Comparison of ENCODE assay signal across 8 cellular contexts in the genomic region with DNA sequence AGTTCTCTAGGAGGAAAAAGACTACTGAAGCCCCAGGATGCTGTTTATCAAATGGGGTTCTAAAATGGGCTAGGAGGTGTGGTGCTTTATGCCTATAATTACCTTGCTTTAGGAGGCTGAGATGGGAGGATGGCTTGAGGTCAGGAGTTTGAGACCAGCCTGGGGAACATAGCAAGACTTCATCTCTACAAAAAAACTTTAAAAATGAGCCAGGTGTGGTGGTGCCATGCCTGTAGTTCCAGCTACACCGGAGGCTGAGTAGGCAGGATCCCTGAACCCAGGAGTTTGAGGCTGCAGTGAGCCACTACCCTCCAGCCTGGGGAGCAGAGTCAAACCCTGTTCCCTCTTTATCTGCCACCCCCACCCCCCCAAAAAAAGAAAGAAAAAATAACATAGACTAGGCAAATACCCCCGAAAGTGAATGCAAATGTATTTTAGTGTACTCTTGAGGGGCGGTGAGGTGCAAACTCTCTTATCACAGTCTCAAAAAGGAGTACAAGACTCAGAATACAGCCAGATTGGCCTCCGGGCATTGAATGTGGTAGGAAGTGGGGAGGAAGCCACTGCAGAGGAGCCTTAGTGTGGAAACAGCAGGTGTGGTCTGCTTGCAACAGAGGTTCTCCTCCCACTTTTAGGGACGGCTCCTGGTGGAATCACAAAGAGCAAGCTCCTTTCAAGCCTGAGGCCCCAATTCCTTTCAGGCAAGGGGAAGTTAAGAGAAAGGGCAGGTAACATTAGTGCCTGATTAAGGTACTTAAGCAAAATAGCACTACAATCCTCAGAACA. TPM values are rescaled to one million over a fixed set of nuclear protein-coding genes. Genes with fewer than 3 reads are reported as not detected.
DNase-seq lines count a peak whose midpoint lies in the region; ATAC-seq and TF ChIP-seq lines count a peak whose summit lies in the region.

No MANE protein-coding gene starts in this region.

- H3K36me3 Mint-ChIP-seq in activated T-cell treated with anti-CD3 and anti-CD28 coated beads, Interleukin-2, amount 50 U/mL, for 4 hours (ENCODE audit: insufficient read depth) = no peaks in the 10 kb centered on the region

- peaks cover 34% of the 10 kb centered on the region for H3K4me1 Mint-ChIP-seq in activated T-cell treated with anti-CD3 and anti-CD28 coated beads, Interleukin-2, amount 50 U/mL, for 4 hours (ENCODE audit: low read depth)
- H3K4me1 Mint-ChIP-seq in stimulated activated naive CD8-positive, alpha-beta T cell treated with anti-CD3 and anti-CD28 coated beads, Interleukin-15, amount 100 ng/mL, for 72 hours = peaks cover 42% of the 10 kb centered on the region

- no peaks in the 10 kb centered on the region for H3K9me3 Mint-ChIP-seq in activated T-cell treated with anti-CD3 and anti-CD28 coated beads, Interleukin-2, amount 50 U/mL, for 4 hours
- H3K9me3 Mint-ChIP-seq in stimulated activated naive CD8-positive, alpha-beta T cell treated with anti-CD3 and anti-CD28 coated beads, Interleukin-15, amount 100 ng/mL, for 72 hours = no peaks in the 10 kb centered on the region

- H3K4me3 Mint-ChIP-seq in activated T-cell treated with anti-CD3 and anti-CD28 coated beads, Interleukin-2, amount 50 U/mL, for 4 hours = peak overlapping the region; percentile 84
- H3K4me3 Mint-ChIP-seq in stimulated activated naive CD8-positive, alpha-beta T cell treated with anti-CD3 and anti-CD28 coated beads, Interleukin-15, amount 100 ng/mL, for 72 hours = peak overlapping the region; percentile 75 to 90

- no peak for ATAC-seq in Right ventricle myocardium superior (ENCODE audit: poor library complexity)
- ATAC-seq in activated T-cell treated with anti-CD3 and anti-CD28 coated beads, Interleukin-2, amount 50 U/mL, for 4 hours = peak; percentile 9 to 20
- ATAC-seq in stimulated activated naive CD8-positive, alpha-beta T cell treated with anti-CD3 and anti-CD28 coated beads, Interleukin-15, amount 100 ng/mL, for 72 hours = peak; percentile 44

- H3K9me3 ChIP-seq in cardiac muscle cell (ENCODE audit: low read depth) (no peaks in the 10 kb centered on the region), iPS-18c (ENCODE audit: control insufficient read depth, insufficient read depth, low read length) (no peaks in the 10 kb centered on the region)

- no peak for TF ChIP-seq POLR2A in NB4 (IDR thresholded peaks at IDR 0.05; ENCODE audit: extremely low read depth, insufficient read length)

- peak overlapping the region; percentile 94 for H3K27ac ChIP-seq in cardiac muscle cell

- H3K4me3 ChIP-seq in cardiac muscle cell (peak overlapping the region; percentile 47), NB4 (ENCODE audit: low read depth, low read length) (peak overlapping the region; percentile 64), iPS-18c (ENCODE audit: insufficient read depth, low read depth, low read length) (0 out of 2 replicates have a peak overlapping the region, but pooled peaks have one; percentile 6)

- intact Hi-C loops in Right ventricle myocardium superior (cut with DNase I) = no loop called here

- DNase-seq in cardiac muscle cell (ENCODE audit: low read depth in 1 of 2, low spot score in 1 of 2) (peak; percentile 39 to 44), Right ventricle myocardium superior (no peak), NB4 (ENCODE audit: low read depth) (peak; percentile 90), NCI-H82 (lab: John Stamatoyannopoulos, UW) (no peak), GOT3 (lab: John Stamatoyannopoulos, UW) (no peak)
- DNase-seq in activated T-cell treated with anti-CD3 and anti-CD28 coated beads, Interleukin-2, amount 50 U/mL, for 4 hours = no peak
- peak; percentile 26 to 46 for DNase-seq in stimulated activated naive CD8-positive, alpha-beta T cell treated with anti-CD3 and anti-CD28 coated beads, Interleukin-15, amount 100 ng/mL, for 72 hours

- peak overlapping the region; percentile 91 to 98 for H3K27ac Mint-ChIP-seq in stimulated activated naive CD8-positive, alpha-beta T cell treated with anti-CD3 and anti-CD28 coated beads, Interleukin-15, amount 100 ng/mL, for 72 hours

- TF ChIP-seq CTCF in cardiac muscle cell (IDR thresholded peaks at IDR 0.05; ENCODE audit: low read depth, low read length) (no peak), NB4 (IDR thresholded peaks at IDR 0.05; ENCODE audit: low read depth, low read length) (no peak)

- no peaks in the 10 kb centered on the region for H3K27me3 Mint-ChIP-seq in activated T-cell treated with anti-CD3 and anti-CD28 coated beads, Interleukin-2, amount 50 U/mL, for 4 hours (ENCODE audit: low read depth)
- no peaks in the 10 kb centered on the region for H3K27me3 Mint-ChIP-seq in stimulated activated naive CD8-positive, alpha-beta T cell treated with anti-CD3 and anti-CD28 coated beads, Interleukin-15, amount 100 ng/mL, for 72 hours

- no peaks in the 10 kb centered on the region for H3K27me3 ChIP-seq in cardiac muscle cell

- H3K4me1 ChIP-seq in cardiac muscle cell (ENCODE audit: low read depth) = peaks cover 54% of the 10 kb centered on the region

- H3K36me3 ChIP-seq in cardiac muscle cell = no peaks in the 10 kb centered on the region

RNA-seq across cellular contexts. Expression of gene SLC2A3, which starts 23.5 kb away (rescaled TPM):
- total RNA-seq in cardiac muscle cell = 251 and 267 TPM in 2 replicates
- polyA plus RNA-seq in cardiac muscle cell = 349 and 363 TPM in 2 replicates
- total RNA-seq in Right ventricle myocardium superior = 8.8 TPM
- 100 to 1,000 TPM; 109 to 117 (median 114) TPM for total RNA-seq in activated T-cell treated with anti-CD3 and anti-CD28 coated beads, Interleukin-2, amount 50 U/mL, for 4 hours

Comparison
In these comparisons a context has a peak if more than half of its experiments do, and no peak if none do; other contexts are left out.
1. DNase-seq: peak in cardiac muscle cell (2 of 2), NB4 (single experiment) and stimulated activated naive CD8-positive, alpha-beta T cell treated with anti-CD3 and anti-CD28 coated beads, Interleukin-15, amount 100 ng/mL, for 72 hours (2 of 2); none in Right ventricle myocardium superior (single experiment), activated T-cell treated with anti-CD3 and anti-CD28 coated beads, Interleukin-2, amount 50 U/mL, for 4 hours (single experiment), NCI-H82 (single experiment) and GOT3 (single experiment).
2. RNA of gene SLC2A3, which starts 23.5 kb away (total RNA-seq): 251 to 267 TPM in cardiac muscle cell and 109 to 117 TPM in activated T-cell treated with anti-CD3 and anti-CD28 coated beads, Interleukin-2, amount 50 U/mL, for 4 hours; 8.8 TPM in Right ventricle myocardium superior (single experiment); every median in the first group is over 10 times any median in the second.
3. H3K4me3 ChIP-seq: peak in every context shown above with its lines; median percentile 64 in NB4; 47 in cardiac muscle cell; 6 in iPS-18c.